Comparison of ENCODE assay signal across 25 cellular contexts in the genomic region with DNA sequence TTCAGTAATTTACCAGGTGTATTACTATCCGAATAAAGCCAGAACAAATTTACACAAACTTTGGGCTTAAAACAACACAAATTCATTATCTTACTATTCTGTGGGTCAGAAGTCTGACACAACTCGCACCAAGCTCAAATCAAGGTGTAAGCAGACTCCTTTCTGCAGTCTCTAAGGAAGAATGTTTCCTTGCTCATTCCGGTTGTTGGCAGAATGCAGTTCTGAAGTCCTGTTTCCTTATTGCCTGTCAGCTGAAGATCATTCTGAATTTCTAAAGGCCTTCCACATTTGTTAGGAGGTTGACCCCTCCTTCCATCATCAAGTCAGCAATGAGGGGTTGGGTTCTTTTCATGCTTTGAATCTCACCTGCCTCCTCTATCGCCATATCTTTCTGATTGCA.
"Had no signal": no experiment of that assay in that cellular context is flagged by ENCODE, and none has a peak within 500 bp of the region (broad histone marks: within the 10 kb centered on the region; RNA-seq: fewer than 3 reads in every experiment).

No MANE protein-coding gene starts in this region.

- H3K4me1 ChIP-seq: colonic mucosa, esophagus muscularis mucosa, esophagus squamous epithelium, foreskin keratinocyte, gastrocnemius medialis, gastroesophageal sphincter, heart left ventricle, heart right ventricle had no signal

- ATAC-seq: effector memory CD8-positive, alpha-beta T cell; esophagus mucosa; foreskin keratinocyte; gastrocnemius medialis; gastroesophageal sphincter; heart left ventricle; heart right ventricle had no signal

- H3K27ac Mint-ChIP-seq: dendritic cell treated with granulocyte-macrophage colony-stimulating factor and Interleukin-4, amounts not matched to agents 40 ng/mL and 50 ng/mL, for 4 days; effector memory CD8-positive, alpha-beta T cell; endodermal cell had no signal

- H3K4me3 Mint-ChIP-seq: dendritic cell treated with granulocyte-macrophage colony-stimulating factor and Interleukin-4, amounts not matched to agents 40 ng/mL and 50 ng/mL, for 4 days; effector memory CD8-positive, alpha-beta T cell; endodermal cell had no signal

- H3K27me3 ChIP-seq: colonic mucosa, dorsolateral prefrontal cortex, esophagus muscularis mucosa, esophagus squamous epithelium, foreskin keratinocyte, gastrocnemius medialis, gastroesophageal sphincter, heart left ventricle, heart right ventricle had no signal

- H3K27me3 Mint-ChIP-seq: dendritic cell treated with granulocyte-macrophage colony-stimulating factor and Interleukin-4, amounts not matched to agents 40 ng/mL and 50 ng/mL, for 4 days; effector memory CD8-positive, alpha-beta T cell had no signal

- H3K9me3 Mint-ChIP-seq: dendritic cell treated with granulocyte-macrophage colony-stimulating factor and Interleukin-4, amounts not matched to agents 40 ng/mL and 50 ng/mL, for 4 days; effector memory CD8-positive, alpha-beta T cell; endodermal cell had no signal

- H3K9me3 ChIP-seq: colonic mucosa, esophagus muscularis mucosa, esophagus squamous epithelium, gastrocnemius medialis, gastroesophageal sphincter had no signal

- H3K4me1 Mint-ChIP-seq: endodermal cell had no signal

- H3K27ac ChIP-seq: colonic mucosa, coronary artery, dorsolateral prefrontal cortex, epithelial cell of prostate, esophagus muscularis mucosa, esophagus squamous epithelium, foreskin keratinocyte, gastrocnemius medialis, gastroesophageal sphincter, heart left ventricle, heart right ventricle had no signal

- DNase-seq: colonic mucosa; cortex of kidney; dermis blood vessel endothelial cell; dorsolateral prefrontal cortex; effector CD4-positive, alpha-beta T cell; effector CD8-positive, alpha-beta T cell; effector memory CD4-positive, alpha-beta T cell; effector memory CD8-positive, alpha-beta T cell; endodermal cell; erythroblast; esophagus squamous epithelium; foreskin fibroblast; foreskin keratinocyte; foreskin melanocyte; gastrocnemius medialis; glutamatergic neuron; head of caudate nucleus; heart left ventricle; heart right ventricle had no signal

- H3K4me3 ChIP-seq: colonic mucosa, coronary artery, dorsolateral prefrontal cortex, esophagus muscularis mucosa, esophagus squamous epithelium, gastrocnemius medialis, gastroesophageal sphincter, heart left ventricle, heart right ventricle had no signal

- H3K36me3 ChIP-seq: colonic mucosa, esophagus muscularis mucosa, esophagus squamous epithelium, gastrocnemius medialis, gastroesophageal sphincter, heart left ventricle, heart right ventricle had no signal
